8 cellular contexts compared by ENCODE assay signal in the genomic region with DNA sequence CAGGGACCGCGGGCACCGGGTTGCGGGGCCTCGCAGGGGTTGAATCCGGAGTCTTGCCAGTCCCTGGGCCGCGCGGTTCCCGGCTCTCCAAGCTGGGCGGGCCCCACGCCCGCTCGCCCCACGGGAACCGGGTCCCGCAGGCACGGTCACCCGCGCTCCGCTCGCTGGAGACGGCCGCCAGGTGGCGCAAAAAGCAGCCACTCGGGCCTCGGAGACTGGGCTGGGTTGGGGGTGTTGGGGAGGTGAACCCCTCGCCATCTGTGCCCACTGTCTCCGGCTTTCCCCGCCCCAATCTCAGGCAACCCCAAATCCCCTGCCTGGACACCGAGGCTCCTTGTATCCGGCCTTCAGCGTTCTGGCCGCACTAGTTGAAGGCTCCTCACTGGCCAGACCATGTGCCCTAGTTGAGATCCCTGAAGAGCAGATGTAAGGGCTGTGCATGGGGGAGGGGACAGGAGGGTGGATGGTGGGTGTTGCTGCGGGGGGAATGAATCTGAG. TPM values are rescaled to one million over a fixed set of nuclear protein-coding genes. Genes with fewer than 3 reads are reported as not detected.
DNase-seq lines count a peak whose midpoint lies in the region; ATAC-seq and TF ChIP-seq lines count a peak whose summit lies in the region.

No MANE protein-coding gene starts in this region.

- peak overlapping the region; percentile 41 for H3K4me3 ChIP-seq in HUES6 (ENCODE audit: low read depth, low read length)
- H3K4me3 ChIP-seq in endodermal cell (ENCODE audit: low read length): peak overlapping the region; percentile 56
- peak overlapping the region in 2 of 4 donors; percentile 30 to 63 for H3K4me3 ChIP-seq in transverse colon

- H3K4me3 Mint-ChIP-seq in endodermal cell: peak overlapping the region; percentile 51

- no peaks in the 10 kb centered on the region for H3K9me3 Mint-ChIP-seq in endodermal cell

- H3K36me3 ChIP-seq in HUES6 (ENCODE audit: control insufficient read depth, insufficient read depth, low read length) (peaks cover 5% of the 10 kb centered on the region; the same call in 1 of the 2 replicates), endodermal cell (ENCODE audit: control insufficient read depth, insufficient read depth, low read length) (no peaks in the 10 kb centered on the region), transverse colon (no peaks in the 10 kb centered on the region)

- no peak for TF ChIP-seq EP300 in transverse colon (IDR thresholded peaks at IDR 0.05; ENCODE audit: low read depth)

- TF ChIP-seq CTCF in endodermal cell (conservative IDR thresholded peaks at IDR 0.05) (peak; percentile 95), transverse colon (IDR thresholded peaks at IDR 0.05) (peak; percentile 76 to 93 (median 85))

- 2% methylated on average over 10 to 35 of the region's 35 CpGs for WGBS in endodermal cell (ENCODE audit: insufficient coverage in 1 of 2, insufficient read length in 1 of 2), 2 experiments
- WGBS in transverse colon (ENCODE audit: low coverage in 1 of 2), 2 donors: 2% methylated on average over 11 of the region's 35 CpGs; no CpG with 5 or more reads in 1 of the 2 donors

- no peak for TF ChIP-seq POLR2A in transverse colon (IDR thresholded peaks at IDR 0.05)

- ATAC-seq in HG03354 (IDR thresholded peaks at IDR 0.05; ENCODE audit: poor library complexity, severe bottlenecking, unreplicated experiment): no peak

- peaks cover 22% of the 10 kb centered on the region for H3K27me3 ChIP-seq in HUES6 (ENCODE audit: control insufficient read depth, insufficient read depth, low read length)
- peaks cover 9% of the 10 kb centered on the region for H3K27me3 ChIP-seq in endodermal cell (ENCODE audit: control insufficient read depth, insufficient read depth, low read length, poor library complexity, severe bottlenecking)
- peaks cover 54% of the 10 kb centered on the region for H3K27me3 ChIP-seq in transverse colon

- in situ Hi-C loops in transverse colon (cut with MboI; ENCODE audit: low pct_ligation_motif_present in 1 of 4, low pct_unique_long_range_greater_than_20kb in 1 of 4, low sequenced_read_pairs in 3 of 4): loop anchor here in 2 of 4 donors (5.0 to 10.0 kb wide), 2 partner anchors 160 to 248 kb away; no protein-coding TSS in a partner anchor

- H3K9ac ChIP-seq in HUES6 (ENCODE audit: low read length): peak overlapping the region; percentile 21
- H3K9ac ChIP-seq in endodermal cell (ENCODE audit: extremely low read depth, low read length, poor library complexity, severe bottlenecking): no peak overlapping the region

- H3K36me3 Mint-ChIP-seq in endodermal cell (ENCODE audit: low read depth): peaks cover 2% of the 10 kb centered on the region

- intact Hi-C loops in transverse colon (cut with DNase I; ENCODE audit: low total_unique reads): loop anchor here (1.0 kb wide), 1 partner anchor 162 kb away; no protein-coding TSS in a partner anchor

- H3K9me3 ChIP-seq in HUES6 (ENCODE audit: control insufficient read depth, insufficient read depth, low read depth, low read length): no peaks in the 10 kb centered on the region
- no peaks in the 10 kb centered on the region for H3K9me3 ChIP-seq in endodermal cell (ENCODE audit: control insufficient read depth, low read length)
- H3K9me3 ChIP-seq in transverse colon: no peaks in the 10 kb centered on the region

- peaks cover 6% of the 10 kb centered on the region for H3K4me1 Mint-ChIP-seq in endodermal cell

- DNase-seq in Ammon's horn (ENCODE audit: low spot score) (peak; percentile 57), endodermal cell (peak; percentile 85), myocyte (ENCODE audit: low read depth) (peak; percentile 55), transverse colon (peak; percentile 76), pons (ENCODE audit: low spot score) (no peak)
- DNase-seq in activated CD4-positive, alpha-beta T cell treated with anti-CD3 and anti-CD28 coated beads, Interleukin-2, amount 50 U/mL, for 4 hours: peak; percentile 42 to 53

- peaks cover 17% of the 10 kb centered on the region for H3K4me1 ChIP-seq in HUES6 (ENCODE audit: control insufficient read depth, insufficient read depth, low read length)
- no peaks in the 10 kb centered on the region for H3K4me1 ChIP-seq in endodermal cell (ENCODE audit: control insufficient read depth, insufficient read depth, low read length)
- H3K4me1 ChIP-seq in transverse colon: peaks cover 20 to 43% (median 30%) of the 10 kb centered on the region in 4 donors

- H3K27ac ChIP-seq in HUES6 (ENCODE audit: low read depth, low read length) (no peak overlapping the region), endodermal cell (ENCODE audit: low read depth, low read length) (no peak overlapping the region), transverse colon (peak overlapping the region; percentile 53 to 78 (median 68))

- H3K27ac Mint-ChIP-seq in endodermal cell: no peak overlapping the region

- peaks cover 9% of the 10 kb centered on the region for H3K27me3 Mint-ChIP-seq in endodermal cell (ENCODE audit: insufficient read depth)

RNA-seq across cellular contexts. Expression of a gene that starts 1.5 kb away (rescaled TPM):
- 10 to 100 TPM in 1 of 2 donors, 1 to 10 TPM in 1; 2.6 to 13.7 TPM for total RNA-seq in endodermal cell
- 6.1 TPM for polyA plus RNA-seq in endodermal cell (2013, experiment 1 of 2)
- 6.1 TPM for polyA plus RNA-seq in endodermal cell (2013, experiment 2 of 2)
- 51.0 and 84.4 TPM in 2 replicates for total RNA-seq in myocyte
- polyA plus RNA-seq in myocyte (2012): 6.8 TPM
- total RNA-seq in transverse colon: 10 to 100 TPM in 3 of 4 donors, 1 to 10 TPM in 1; 3.8 to 29.9 (median 14.3) TPM

RNA-seq across cellular contexts. Expression of a gene that starts 7.6 kb away (rescaled TPM):
- total RNA-seq in endodermal cell: 1 to 10 TPM; 3.7 to 4.0 TPM
- polyA plus RNA-seq in endodermal cell (2013, experiment 1 of 2): 1.4 TPM
- polyA plus RNA-seq in endodermal cell (2013, experiment 2 of 2): 2.2 TPM
- 8.5 and 14.3 TPM in 2 replicates for total RNA-seq in myocyte
- 5.4 TPM for polyA plus RNA-seq in myocyte (2012)
- 10 to 100 TPM in 1 of 4 donors, 1 to 10 TPM in 2, not detected in 1; 1.3 to 19.1 (median 3.7) TPM for total RNA-seq in transverse colon

RNA-seq across cellular contexts. Expression of a gene that starts 22.3 kb away (rescaled TPM):
- 100 to 1,000 TPM; 186 to 236 TPM for total RNA-seq in endodermal cell
- 161 TPM for polyA plus RNA-seq in endodermal cell (2013, experiment 1 of 2)
- 142 TPM for polyA plus RNA-seq in endodermal cell (2013, experiment 2 of 2)
- 44.7 and 55.7 TPM in 2 replicates for total RNA-seq in myocyte
- 82.6 TPM for polyA plus RNA-seq in myocyte (2012)
- total RNA-seq in transverse colon: 100 to 1,000 TPM in 2 of 4 donors, 10 to 100 TPM in 2; 64.6 to 217 (median 103) TPM

RNA-seq across cellular contexts. Expression of a gene that starts 30.0 kb away (rescaled TPM):
- total RNA-seq in endodermal cell (100 to 1,000 TPM; 107 to 114 TPM), myocyte (94.2 and 99.3 TPM in 2 replicates), transverse colon (10 to 100 TPM; 10.9 to 24.3 (median 21.2) TPM)
- polyA plus RNA-seq in endodermal cell (2013, experiment 1 of 2): 56.2 TPM
- polyA plus RNA-seq in endodermal cell (2013, experiment 2 of 2): 56.4 TPM
- polyA plus RNA-seq in myocyte (2012): 111 TPM

RNA-seq across cellular contexts. Expression of a gene that starts 44.6 kb away (rescaled TPM):
- total RNA-seq in endodermal cell: 10 to 100 TPM; 22.5 to 35.1 TPM
- 17.0 TPM for polyA plus RNA-seq in endodermal cell (2013, experiment 1 of 2)
- 16.7 TPM for polyA plus RNA-seq in endodermal cell (2013, experiment 2 of 2)
- 13.4 and 23.8 TPM in 2 replicates for total RNA-seq in myocyte
- polyA plus RNA-seq in myocyte (2012): 23.6 TPM
- 10 to 100 TPM; 21.0 to 46.2 (median 23.1) TPM for total RNA-seq in transverse colon

Comparison
In these comparisons a context has a peak if more than half of its experiments do, and no peak if none do; other contexts are left out.
1. H3K27ac ChIP-seq: peak in transverse colon (4 of 4); none in HUES6 (single experiment) and endodermal cell (single experiment).